Comparison of ENCODE assay signal across 12 cellular contexts in genomic region chr19:44591340-44591993, GRCh38. TPM values are rescaled to one million over a fixed set of nuclear protein-coding genes. Genes with fewer than 3 reads are reported as not detected.
"Had no signal": no experiment of that assay in that cellular context is flagged by ENCODE, and none has a peak within 500 bp of the region (broad histone marks: within the 10 kb centered on the region; RNA-seq: fewer than 3 reads in every experiment).

No MANE protein-coding gene starts in this region.

RNA-seq across cellular contexts. Expression of gene IGSF23, which starts 21.9 kb away (rescaled TPM):
- total RNA-seq: activated CD4-positive, alpha-beta T cell treated with anti-CD3 and anti-CD28 coated beads, Interleukin-2, amount 10 ng/mL, durations not matched to agents 24 days and 14 days; activated CD8-positive, alpha-beta memory T cell treated with anti-CD3 and anti-CD28 coated beads for 36 hours; activated CD8-positive, alpha-beta T cell treated with anti-CD3 and anti-CD28 coated beads for 36 hours; activated naive CD8-positive, alpha-beta T cell treated with anti-CD3 and anti-CD28 coated beads for 36 hours; activated T-cell treated with anti-CD3 and anti-CD28 coated beads, Interleukin-2, amount 50 U/mL, for 72 hours; activated T-helper 17 cell treated with anti-CD3 and anti-CD28 coated beads, Interleukin-2, amount 50 U/mL, for 72 hours; aorta; OCI-LY7; RPMI7951; SJCRH30; T-helper 1 cell treated with Interleukin-12 subunit alpha and Interleukin-12 subunit beta and Interleukin-4 antibody, amounts not matched to agents 30 ng/mL and 1 ng/mL, for 36 hours; T-helper 2 cell treated with Interferon-gamma antibody and Interleukin-4, amounts not matched to agents 100 ng/mL and 5 ng/mL, for 36 hours had no signal

RNA-seq across cellular contexts. Expression of gene PVR, which starts 52.2 kb away (rescaled TPM):
- total RNA-seq: OCI-LY7 had no signal
